Comparison of ENCODE assay signal across 8 cellular contexts in genomic region chr2:61470965-61471904, GRCh38. TPM values are rescaled to one million over a fixed set of nuclear protein-coding genes. Genes with fewer than 3 reads are reported as not detected.
DNase-seq lines count a peak whose midpoint lies in the region; ATAC-seq and TF ChIP-seq lines count a peak whose summit lies in the region.

A gene with protein sequence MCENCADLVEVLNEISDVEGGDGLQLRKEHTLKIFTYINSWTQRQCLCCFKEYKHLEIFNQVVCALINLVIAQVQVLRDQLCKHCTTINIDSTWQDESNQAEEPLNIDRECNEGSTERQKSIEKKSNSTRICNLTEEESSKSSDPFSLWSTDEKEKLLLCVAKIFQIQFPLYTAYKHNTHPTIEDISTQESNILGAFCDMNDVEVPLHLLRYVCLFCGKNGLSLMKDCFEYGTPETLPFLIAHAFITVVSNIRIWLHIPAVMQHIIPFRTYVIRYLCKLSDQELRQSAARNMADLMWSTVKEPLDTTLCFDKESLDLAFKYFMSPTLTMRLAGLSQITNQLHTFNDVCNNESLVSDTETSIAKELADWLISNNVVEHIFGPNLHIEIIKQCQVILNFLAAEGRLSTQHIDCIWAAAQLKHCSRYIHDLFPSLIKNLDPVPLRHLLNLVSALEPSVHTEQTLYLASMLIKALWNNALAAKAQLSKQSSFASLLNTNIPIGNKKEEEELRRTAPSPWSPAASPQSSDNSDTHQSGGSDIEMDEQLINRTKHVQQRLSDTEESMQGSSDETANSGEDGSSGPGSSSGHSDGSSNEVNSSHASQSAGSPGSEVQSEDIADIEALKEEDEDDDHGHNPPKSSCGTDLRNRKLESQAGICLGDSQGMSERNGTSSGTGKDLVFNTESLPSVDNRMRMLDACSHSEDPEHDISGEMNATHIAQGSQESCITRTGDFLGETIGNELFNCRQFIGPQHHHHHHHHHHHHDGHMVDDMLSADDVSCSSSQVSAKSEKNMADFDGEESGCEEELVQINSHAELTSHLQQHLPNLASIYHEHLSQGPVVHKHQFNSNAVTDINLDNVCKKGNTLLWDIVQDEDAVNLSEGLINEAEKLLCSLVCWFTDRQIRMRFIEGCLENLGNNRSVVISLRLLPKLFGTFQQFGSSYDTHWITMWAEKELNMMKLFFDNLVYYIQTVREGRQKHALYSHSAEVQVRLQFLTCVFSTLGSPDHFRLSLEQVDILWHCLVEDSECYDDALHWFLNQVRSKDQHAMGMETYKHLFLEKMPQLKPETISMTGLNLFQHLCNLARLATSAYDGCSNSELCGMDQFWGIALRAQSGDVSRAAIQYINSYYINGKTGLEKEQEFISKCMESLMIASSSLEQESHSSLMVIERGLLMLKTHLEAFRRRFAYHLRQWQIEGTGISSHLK (N-terminal part only) (minus strand): TSS chr2:61471087. CDS start chr2:61470692, 395 bp downstream.

- H3K36me3 Mint-ChIP-seq in activated naive CD8-positive, alpha-beta T cell: no peaks in the 10 kb centered on the region

- peak within 1 kb of the TSS; percentile 93 for H3K27ac ChIP-seq in temporal lobe (ENCODE audit: low read depth, low read length)

- no peaks in the 10 kb centered on the region for H3K9me3 Mint-ChIP-seq in activated naive CD8-positive, alpha-beta T cell (ENCODE audit: low read depth)

- no peak for TF ChIP-seq CTCF in omental fat pad (IDR thresholded peaks at IDR 0.05)

- DNase-seq in GM04504 (ENCODE audit: low read depth) (peak; percentile 88), NCI-H1105 (lab: John Stamatoyannopoulos, UW) (peak; percentile 82), SKM-1 treated with dmso at 0.1 percent for 144 hours (lab: John Stamatoyannopoulos, UW; ENCODE audit: unreplicated experiment) (peak; percentile 92), glomerular visceral epithelial cell (ENCODE audit: extremely low spot score) (peak; percentile 96), omental fat pad (ENCODE audit: low spot score) (peak; percentile 68)

- ATAC-seq in HG02588 (IDR thresholded peaks at IDR 0.05; ENCODE audit: unreplicated experiment): peak; percentile 70
- ATAC-seq in omental fat pad (ENCODE audit: low FRiP score): peak; percentile 93

- no peaks in the 10 kb centered on the region for H3K27me3 Mint-ChIP-seq in activated naive CD8-positive, alpha-beta T cell

- H3K4me1 Mint-ChIP-seq in activated naive CD8-positive, alpha-beta T cell (ENCODE audit: low read depth): peaks cover 37% of the 10 kb centered on the region

- H3K4me3 Mint-ChIP-seq in activated naive CD8-positive, alpha-beta T cell: peak within 1 kb of the TSS; percentile 97

- peak within 1 kb of the TSS; percentile 99 for H3K27ac Mint-ChIP-seq in activated naive CD8-positive, alpha-beta T cell

RNA-seq across cellular contexts. Expression of the gene that starts here (rescaled TPM):
- total RNA-seq in omental fat pad (100 to 1,000 TPM; 124 to 147 (median 135) TPM), temporal lobe (201 TPM)

Comparison
In these comparisons a context has a peak if more than half of its experiments do, and no peak if none do; other contexts are left out.
1. Peak in every context shown above with its lines: DNase-seq, ATAC-seq and H3K27ac ChIP-seq.